8 cellular contexts compared by ENCODE assay signal in genomic region chr11:88357323-88358039, GRCh38. TPM values are rescaled to one million over a fixed set of nuclear protein-coding genes. Genes with fewer than 3 reads are reported as not detected.
DNase-seq lines count a peak whose midpoint lies in the region; ATAC-seq, FAIRE-seq and TF ChIP-seq lines count a peak whose summit lies in the region.

No MANE protein-coding gene starts in this region.

- DNase-seq in NCI-H2171 treated with DMSO at 0.1 percent for 48 hours (lab: John Stamatoyannopoulos, UW) (peak; percentile 19), NCI-H2171 (lab: John Stamatoyannopoulos, UW) (no peak), LHCN-M2 (ENCODE audit: low read depth) (peak; percentile 34), epithelial cell of esophagus (ENCODE audit: low read depth) (peak; percentile 47), mesenteric fat pad (ENCODE audit: low spot score) (no peak), kidney (no peak)
- DNase-seq in effector CD4-positive, alpha-beta T cell: no peak

- H3K36me3 ChIP-seq in kidney (ENCODE audit: control insufficient read depth in 1 of 2, insufficient read depth in 2 of 2, low read length in 2 of 2): no peaks in the 10 kb centered on the region

- intact Hi-C loops in kidney (cut with DNase I): no loop called here

- H3K9ac ChIP-seq in kidney (ENCODE audit: low read length in 2 of 2): no peak overlapping the region

- no peak for FAIRE-seq in kidney (lab: Jason Lieb, UNC)

- no peaks in the 10 kb centered on the region for H3K9me3 ChIP-seq in kidney (ENCODE audit: control insufficient read depth in 1 of 2, low read length in 2 of 2)

- H3K4me3 ChIP-seq in epithelial cell of esophagus (ENCODE audit: low read length) (no peak overlapping the region), kidney (ENCODE audit: low read length in 2 of 2) (no peak overlapping the region)

- peaks cover 4 to 13% of the 10 kb centered on the region in 2 donors for H3K4me1 ChIP-seq in kidney (ENCODE audit: control insufficient read depth in 1 of 2, insufficient read depth in 1 of 2, low read depth in 1 of 2, low read length in 2 of 2)

- peak; percentile 46 for ATAC-seq in GM21737 (IDR thresholded peaks at IDR 0.05; ENCODE audit: unreplicated experiment)

- no peak overlapping the region for H3K27ac ChIP-seq in kidney (ENCODE audit: low read depth in 2 of 2, low read length in 2 of 2)

- TF ChIP-seq CTCF in epithelial cell of esophagus (IDR thresholded peaks at IDR 0.05; ENCODE audit: insufficient read depth, low read depth, low read length, missing control alignments) (no peak), kidney (IDR thresholded peaks at IDR 0.05; ENCODE audit: borderline replicate concordance, extremely low read depth, insufficient read depth) (no peak)

RNA-seq across cellular contexts. Expression of gene CTSC, which starts 19.9 kb away (rescaled TPM):
- total RNA-seq in LHCN-M2 (2014; rRNA removed) (27.6 and 32.5 TPM in 2 replicates), mesenteric fat pad (265 TPM), kidney (187 TPM)
- polyA plus RNA-seq in LHCN-M2 (2012): 20.7 TPM
- 191 TPM for polyA plus RNA-seq in kidney (ENCODE audit: insufficient read depth, low read depth, low replicate concordance)

Comparison
In these comparisons a context has a peak if more than half of its experiments do, and no peak if none do; other contexts are left out.
1. DNase-seq: peak in NCI-H2171 treated with DMSO at 0.1 percent for 48 hours (single experiment), LHCN-M2 (single experiment) and epithelial cell of esophagus (single experiment); none in NCI-H2171 (single experiment), effector CD4-positive, alpha-beta T cell (single experiment), mesenteric fat pad (single experiment) and kidney (single experiment).